ENCODE assay signal across 23 cellular contexts in genomic region chr10:93591065-93591808, GRCh38. TPM values are rescaled to one million over a fixed set of nuclear protein-coding genes. Genes with fewer than 3 reads are reported as not detected.
DNase-seq lines count a peak whose midpoint lies in the region; ATAC-seq and TF ChIP-seq lines count a peak whose summit lies in the region.
"Had no signal": no experiment of that assay in that cellular context is flagged by ENCODE, and none has a peak within 500 bp of the region (broad histone marks: within the 10 kb centered on the region; RNA-seq: fewer than 3 reads in every experiment).

No MANE protein-coding gene starts in this region.

- H3K27ac ChIP-seq in lower lobe of right lung: no peak overlapping the region
- H3K27ac ChIP-seq: HL-60, psoas muscle, testis had no signal

- BruUV-seq in Caco-2 (replicated peaks; lab: Mats Ljungman, UMichigan): no TSS peak

- no peaks in the 10 kb centered on the region for H3K9me3 Mint-ChIP-seq in Caco-2 (ENCODE audit: unreplicated experiment)
- H3K9me3 Mint-ChIP-seq: activated naive CD4-positive, alpha-beta T cell treated with anti-CD3 and anti-CD28 coated beads, Interleukin-2, amount 50 U/mL, for 72 hours; CD4-positive, CD25-positive, alpha-beta regulatory T cell; mesothelial cell of epicardium; T-helper 2 cell treated with Interferon-gamma antibody and Interleukin-4, amounts not matched to agents 5 μg/mL and 100 μg/mL, for 36 hours had no signal

- H3K27me3 ChIP-seq in Caco-2 (replicated peaks; ENCODE audit: control insufficient read depth, insufficient read depth, low read length) (no peaks in the 10 kb centered on the region), lower lobe of right lung (ENCODE audit: low read depth) (no peaks in the 10 kb centered on the region)
- H3K27me3 ChIP-seq: testis had no signal

- peaks cover 15% of the 10 kb centered on the region for H3K4me1 Mint-ChIP-seq in Caco-2 (ENCODE audit: low read depth, unreplicated experiment)
- H3K4me1 Mint-ChIP-seq: CD4-positive, CD25-positive, alpha-beta regulatory T cell; IgD-negative memory B cell had no signal

- H3K27ac Mint-ChIP-seq in Caco-2 (ENCODE audit: unreplicated experiment): peak overlapping the region; percentile 67
- H3K27ac Mint-ChIP-seq: activated naive CD4-positive, alpha-beta T cell treated with anti-CD3 and anti-CD28 coated beads, Interleukin-2, amount 50 U/mL, for 72 hours; CD4-positive, CD25-positive, alpha-beta regulatory T cell; IgD-negative memory B cell; mesothelial cell of epicardium; T-helper 2 cell treated with Interferon-gamma antibody and Interleukin-4, amounts not matched to agents 5 μg/mL and 100 μg/mL, for 36 hours had no signal

- no peak overlapping the region for H3K4me3 ChIP-seq in Caco-2 (ENCODE audit: low read depth, low read length)
- no peak overlapping the region for H3K4me3 ChIP-seq in lower lobe of right lung
- H3K4me3 ChIP-seq: psoas muscle, testis had no signal

- H3K4me1 ChIP-seq in Caco-2 (peaks cover 21% of the 10 kb centered on the region), lower lobe of right lung (peaks cover 13% of the 10 kb centered on the region)
- H3K4me1 ChIP-seq: psoas muscle, testis had no signal

- POLR2A ChIA-PET in Caco-2 (lab: Charles Lee): interaction anchor here (0.6 kb wide), 1 partner anchor 105 kb away, joined by 5 read pairs; no protein-coding TSS in a partner anchor

- no peaks in the 10 kb centered on the region; the same call in none of the 2 replicates for H3K36me3 ChIP-seq in Caco-2 (ENCODE audit: control insufficient read depth, insufficient read depth, low read length)
- no peaks in the 10 kb centered on the region for H3K36me3 ChIP-seq in lower lobe of right lung

- H3K27me3 Mint-ChIP-seq in Caco-2 (ENCODE audit: insufficient read depth, unreplicated experiment): no peaks in the 10 kb centered on the region

- DNase-seq in Caco-2 (peak in 1 of 2 experiments; percentile 23), NOMO-1 treated with DMSO at 0.1 percent for 48 hours (lab: John Stamatoyannopoulos, UW; ENCODE audit: unreplicated experiment) (peak; percentile 57), lower lobe of right lung (peak; percentile 58), mesenteric fat pad (ENCODE audit: low spot score) (no peak), GM13977 (ENCODE audit: low spot score) (no peak)
- DNase-seq: activated CD4-positive, CD25-positive, alpha-beta regulatory T cell treated with anti-CD3 and anti-CD28 coated beads, Interleukin-2, amount 50 U/mL, for 72 hours; activated CD8-positive, alpha-beta memory T cell treated with anti-CD3 and anti-CD28 coated beads for 24 hours; CD4-positive, CD25-positive, alpha-beta regulatory T cell; NCI-H1092; NCI-H2081 treated with DMSO at 0.1 percent for 48 hours; NCI-H524; psoas muscle; SIG-M5; testis had no signal

- peaks cover 15% of the 10 kb centered on the region for H3K36me3 Mint-ChIP-seq in Caco-2 (ENCODE audit: insufficient read depth, unreplicated experiment)
- H3K36me3 Mint-ChIP-seq: activated naive CD4-positive, alpha-beta T cell treated with anti-CD3 and anti-CD28 coated beads, Interleukin-2, amount 50 U/mL, for 72 hours; CD4-positive, CD25-positive, alpha-beta regulatory T cell; IgD-negative memory B cell; mesothelial cell of epicardium had no signal

- in situ Hi-C loops in GM13977 (cut with MboI; ENCODE audit: low pct_unique_long_range_greater_than_20kb, low sequenced_read_pairs, unreplicated experiment): no loop called here

- CTCF ChIA-PET in Caco-2 (lab: Charles Lee): interaction anchor here (2.1 kb wide), 1 partner anchor 37 kb away, joined by 10 read pairs; no protein-coding TSS in a partner anchor

- intact Hi-C loops in Caco-2 (cut with micrococcal nuclease; ENCODE audit: unreplicated experiment) (loop anchor here (10.0 kb wide), 1 partner anchor 84 kb away; no protein-coding TSS in a partner anchor), lower lobe of right lung (cut with DNase I) (no loop called here)

- peak overlapping the region; percentile 11 for H3K4me3 Mint-ChIP-seq in Caco-2 (ENCODE audit: unreplicated experiment)
- H3K4me3 Mint-ChIP-seq: CD4-positive, CD25-positive, alpha-beta regulatory T cell; IgD-negative memory B cell; mesothelial cell of epicardium; T-helper 2 cell treated with Interferon-gamma antibody and Interleukin-4, amounts not matched to agents 5 μg/mL and 100 μg/mL, for 36 hours had no signal

- TF ChIP-seq CTCF in Caco-2 (IDR thresholded peaks at IDR 0.05; ENCODE audit: insufficient read depth in 1 of 2, low read depth in 1 of 2, low read length in 1 of 2, severe bottlenecking in 1 of 2, unreplicated experiment in 1 of 2): no peak
- TF ChIP-seq CTCF in lower lobe of right lung (IDR thresholded peaks at IDR 0.05): no peak
- TF ChIP-seq CTCF in GM13977 (IDR thresholded peaks at IDR 0.05; ENCODE audit: extremely low read depth, insufficient read depth, missing control alignments): no peak

- ATAC-seq in esophagus mucosa (peak; percentile 42), lower lobe of right lung (peak; percentile 62 to 63), SK-N-SH treated with all-trans-retinoic acid at 6 μM for 48 hours (no peak), HG03520 (IDR thresholded peaks at IDR 0.05; ENCODE audit: unreplicated experiment) (no peak)
- ATAC-seq: activated naive CD4-positive, alpha-beta T cell treated with anti-CD3 and anti-CD28 coated beads, Interleukin-2, amount 50 U/mL, for 72 hours; HCT116; psoas muscle had no signal

- H3K9me3 ChIP-seq in Caco-2 (no peaks in the 10 kb centered on the region), lower lobe of right lung (no peaks in the 10 kb centered on the region)
- H3K9me3 ChIP-seq: psoas muscle, testis had no signal

TF ChIP-seq in SK-N-SH treated with all-trans-retinoic acid at 6 μM for 48 hours, 23 proteins besides CTCF, POLR2A, EP300 and RAD21:
- TF ChIP-seq CREB5 (CRISPR knock-in tag; IDR thresholded peaks at IDR 0.05; ENCODE audit: low read depth): no peak
- no peak for TF ChIP-seq TCF4 (CRISPR knock-in tag; IDR thresholded peaks at IDR 0.05; ENCODE audit: borderline replicate concordance)
- TF ChIP-seq RARB (CRISPR knock-in tag; IDR thresholded peaks at IDR 0.05): no peak
- TF ChIP-seq ZNF8 (CRISPR knock-in tag; IDR thresholded peaks at IDR 0.05): no peak
- TF ChIP-seq PPARA (CRISPR knock-in tag; IDR thresholded peaks at IDR 0.05; ENCODE audit: borderline replicate concordance): no peak
- TF ChIP-seq TSHZ2 (CRISPR knock-in tag; IDR thresholded peaks at IDR 0.05): no peak
- TF ChIP-seq ISL1 (CRISPR knock-in tag; IDR thresholded peaks at IDR 0.05): no peak

RNA-seq across cellular contexts. Expression of gene RBP4, which starts 9.8 kb away (rescaled TPM):
- 255 and 258 TPM in 2 replicates for total RNA-seq in Caco-2 (2022)
- 0.60 TPM for total RNA-seq in esophagus mucosa
- total RNA-seq in lower lobe of right lung: 17.4 TPM
- 977 TPM for total RNA-seq in mesenteric fat pad
- total RNA-seq: activated naive CD4-positive, alpha-beta T cell treated with anti-CD3 and anti-CD28 coated beads, Interleukin-2, amount 50 U/mL, for 72 hours; CD4-positive, CD25-positive, alpha-beta regulatory T cell had no signal

RNA-seq across cellular contexts. Expression of gene PDE6C, which starts 21.1 kb away (rescaled TPM):
- total RNA-seq in Caco-2 (2022) (not detected in 2 replicates), esophagus mucosa (not detected), lower lobe of right lung (not detected), mesenteric fat pad (not detected)
- total RNA-seq: activated naive CD4-positive, alpha-beta T cell treated with anti-CD3 and anti-CD28 coated beads, Interleukin-2, amount 50 U/mL, for 72 hours; CD4-positive, CD25-positive, alpha-beta regulatory T cell; mesothelial cell of epicardium; psoas muscle; testis had no signal

RNA-seq across cellular contexts. Expression of gene FFAR4, which starts 24.8 kb away (rescaled TPM):
- 2.5 and 2.7 TPM in 2 replicates for total RNA-seq in Caco-2 (2022)
- 0.16 TPM for total RNA-seq in esophagus mucosa
- total RNA-seq in lower lobe of right lung: 13.7 TPM
- 2.3 TPM for total RNA-seq in mesenteric fat pad
- total RNA-seq: activated naive CD4-positive, alpha-beta T cell treated with anti-CD3 and anti-CD28 coated beads, Interleukin-2, amount 50 U/mL, for 72 hours; CD4-positive, CD25-positive, alpha-beta regulatory T cell; mesothelial cell of epicardium had no signal

Comparison
In these comparisons a context has a peak if more than half of its experiments do, and no peak if none do; other contexts are left out.
1. DNase-seq: peak in NOMO-1 treated with DMSO at 0.1 percent for 48 hours (single experiment) and lower lobe of right lung (single experiment); none in mesenteric fat pad (single experiment) and GM13977 (single experiment).
2. ATAC-seq: peak in esophagus mucosa (single experiment) and lower lobe of right lung (2 of 2); none in SK-N-SH treated with all-trans-retinoic acid at 6 μM for 48 hours (single experiment) and HG03520 (single experiment).
3. RNA of gene RBP4, which starts 9.8 kb away (total RNA-seq): 977 TPM in mesenteric fat pad (single experiment) and 255 to 258 TPM in Caco-2; 17.4 TPM in lower lobe of right lung (single experiment) and 0.60 TPM in esophagus mucosa (single experiment); every median in the first group is over 10 times any median in the second.